In the genomic region with DNA sequence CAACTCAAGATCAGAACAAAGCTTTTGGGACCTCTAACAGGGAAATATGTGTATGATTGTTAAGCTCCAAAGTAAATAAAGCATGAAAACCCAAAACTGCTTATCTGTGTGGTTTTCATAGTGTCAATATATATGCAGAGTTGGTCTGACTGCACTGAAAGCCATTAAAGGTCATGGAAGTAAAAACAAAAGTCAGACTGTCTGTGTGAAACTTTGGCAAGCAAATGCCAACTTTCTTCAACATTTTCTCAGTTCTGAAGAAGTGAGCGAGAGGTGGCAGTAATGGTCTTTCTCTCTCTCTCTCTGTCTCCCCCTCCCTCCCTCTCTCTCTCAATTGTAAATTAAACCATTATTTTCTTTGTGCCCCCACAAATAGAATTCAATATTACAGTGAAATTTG, we compare ENCODE assay signal across 8 cellular contexts.
DNase-seq lines count a peak whose midpoint lies in the region; ATAC-seq, FAIRE-seq and TF ChIP-seq lines count a peak whose summit lies in the region.

No MANE protein-coding gene starts in this region.

- no peak for FAIRE-seq in RCC 7860 (lab: Jason Lieb, UNC)

- H3K36me3 ChIP-seq in body of pancreas (replicated peaks in 1 of 2; ENCODE audit: insufficient read depth in 1 of 2, low read depth in 2 of 2) (no peaks in the 10 kb centered on the region), prostate gland (no peaks in the 10 kb centered on the region)

- peaks cover 2% of the 10 kb centered on the region; the same call in 1 of the 2 replicates for H3K27me3 Mint-ChIP-seq in HFFc6 (ENCODE audit: insufficient read depth)

- H3K4me3 ChIP-seq in body of pancreas (no peak overlapping the region), prostate gland (no peak overlapping the region)

- H3K27ac ChIP-seq in body of pancreas (no peak overlapping the region), prostate gland (no peak overlapping the region)

- intact Hi-C loops in left cardiac atrium (cut with DNase I) (loop anchor here in 1 of 2 donors (2.0 to 10.0 kb wide), 2 partner anchors 102 to 148 kb away; no protein-coding TSS in a partner anchor), body of pancreas (cut with DNase I) (no loop called here), prostate gland (cut with DNase I) (loop anchor here (5.0 kb wide), 1 partner anchor 101 kb away; the partner anchor contains the start of gene S1PR1), posterior cingulate gyrus (cut with DNase I) (loop anchor here (5.0 kb wide), 2 partner anchors 101 to 151 kb away; partner anchors contain the start of gene S1PR1)

- H3K36me3 Mint-ChIP-seq in HFFc6 (ENCODE audit: low read depth), result no peaks in the 10 kb centered on the region

- TF ChIP-seq CTCF in HFFc6 (IDR thresholded peaks at IDR 0.05) (peak; percentile 37; the same call in 1 of the 2 replicates), body of pancreas (IDR thresholded peaks at IDR 0.05) (peak in 1 of 7 experiments; percentile 4), prostate gland (IDR thresholded peaks at IDR 0.05) (peak in 1 of 4 experiments; percentile 22)

- no peaks in the 10 kb centered on the region for H3K9me3 ChIP-seq in body of pancreas
- no peaks in the 10 kb centered on the region for H3K9me3 ChIP-seq in prostate gland

- WGBS in body of pancreas, 2 donors, result 35 to 66% methylated on average over 1 of the region's 1 CpG
- WGBS in prostate gland, result 48% methylated on average over 1 of the region's 1 CpG

- H3K4me3 Mint-ChIP-seq in HFFc6, result peak overlapping the region; percentile 55

- TF ChIP-seq POLR2A in body of pancreas (IDR thresholded peaks at IDR 0.05) (no peak), prostate gland (IDR thresholded peaks at IDR 0.05) (no peak)

- DNase-seq in HFFc6 (no peak), RCC 7860 (ENCODE audit: low spot score) (peak; percentile 29), left cardiac atrium (no peak), body of pancreas (no peak), prostate gland (ENCODE audit: low spot score) (no peak), posterior cingulate gyrus (no peak)

- no peaks in the 10 kb centered on the region for H3K27me3 ChIP-seq in body of pancreas
- no peaks in the 10 kb centered on the region for H3K27me3 ChIP-seq in prostate gland (replicated peaks; ENCODE audit: insufficient read depth)

- peak overlapping the region; percentile 25 for H3K27ac Mint-ChIP-seq in HFFc6

- no peaks in the 10 kb centered on the region for H3K9me3 Mint-ChIP-seq in HFFc6

- ATAC-seq in GM18520 (IDR thresholded peaks at IDR 0.05; ENCODE audit: unreplicated experiment) (peak; percentile 48), left cardiac atrium (peak; percentile 60 to 65), body of pancreas (no peak), HG03045 (IDR thresholded peaks at IDR 0.05; ENCODE audit: unreplicated experiment) (no peak)

- H3K4me1 Mint-ChIP-seq in HFFc6 (ENCODE audit: low read depth), result peaks cover 56% of the 10 kb centered on the region

- no peaks in the 10 kb centered on the region for H3K4me1 ChIP-seq in body of pancreas
- H3K4me1 ChIP-seq in prostate gland (replicated peaks), result no peaks in the 10 kb centered on the region

Comparison
In these comparisons a context has a peak if more than half of its experiments do, and no peak if none do; other contexts are left out.
1. ATAC-seq: peak in GM18520 (single experiment) and left cardiac atrium (2 of 2); none in body of pancreas (single experiment) and HG03045 (single experiment).